8 cellular contexts compared by ENCODE assay signal in the genomic region with DNA sequence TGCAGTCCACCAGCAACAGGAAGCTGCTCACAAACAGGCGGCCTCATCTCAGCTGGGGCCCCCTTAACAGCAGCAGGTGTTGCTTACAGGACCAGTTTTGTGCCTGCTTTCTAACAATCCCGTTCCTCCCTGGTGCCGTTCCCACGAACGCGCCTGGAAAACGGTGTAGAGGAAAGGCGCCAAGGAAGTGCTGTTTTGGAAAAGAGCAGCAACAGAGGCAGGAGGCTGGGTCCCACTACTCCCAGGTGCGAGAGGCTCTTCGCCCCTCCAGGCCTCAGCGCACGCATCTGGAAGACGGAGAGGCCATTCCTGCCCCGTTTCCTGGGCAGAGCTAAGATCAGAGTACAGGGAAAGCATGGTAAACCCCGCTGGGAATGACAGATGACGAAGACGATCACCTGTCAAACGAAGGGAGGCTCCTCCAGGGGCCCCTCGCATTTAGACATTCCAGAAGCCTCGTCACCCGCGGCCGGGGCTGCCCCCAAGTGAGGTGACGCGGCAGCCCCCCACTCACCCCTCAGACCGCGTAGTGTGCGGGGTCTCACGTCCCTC. TPM values are rescaled to one million over a fixed set of nuclear protein-coding genes. Genes with fewer than 3 reads are reported as not detected.
DNase-seq lines count a peak whose midpoint lies in the region; ATAC-seq, FAIRE-seq and TF ChIP-seq lines count a peak whose summit lies in the region.

No MANE protein-coding gene starts in this region.

- H3K36me3 Mint-ChIP-seq in activated naive CD8-positive, alpha-beta T cell treated with anti-CD3 and anti-CD28 coated beads for 36 hours, result peaks cover 16% of the 10 kb centered on the region

- DNase-seq in G401 (ENCODE audit: low spot score), result peak; percentile 68
- DNase-seq in H7, result no peak
- DNase-seq in NCI-H2171 treated with DMSO at 0.1 percent for 48 hours (lab: John Stamatoyannopoulos, UW), result peak; percentile 80
- DNase-seq in activated naive CD8-positive, alpha-beta T cell treated with anti-CD3 and anti-CD28 coated beads for 36 hours, result peak; percentile 32
- peak in 3 of 5 donors; percentile 20 to 35 (median 31) for DNase-seq in heart left ventricle
- peak in 5 of 6 donors; percentile 14 to 62 (median 35) for DNase-seq in pancreas
- no peak for DNase-seq in posterior vena cava (ENCODE audit: low spot score)
- DNase-seq in SIG-M5 treated with dmso at 0.1 percent for 504 hours (lab: John Stamatoyannopoulos, UW; ENCODE audit: unreplicated experiment), result no peak

- H3K27me3 ChIP-seq in H7 (ENCODE audit: control insufficient read depth, insufficient read depth, low read length) (peaks cover 6% of the 10 kb centered on the region), heart left ventricle (no peaks in the 10 kb centered on the region), pancreas (no peaks in the 10 kb centered on the region)

- intact Hi-C loops in heart left ventricle (cut with DNase I), result loop anchor here in 1 of 10 donors (2.0 kb wide), 1 partner anchor 26 kb away; the partner anchor contains the start of gene RCN2
- intact Hi-C loops in pancreas (cut with DNase I), result no loop called here
- intact Hi-C loops in posterior vena cava (cut with DNase I), result no loop called here

- H3K4me3 ChIP-seq in H7 (ENCODE audit: insufficient read depth, low read depth, low read length) (peak overlapping the region; percentile 75), heart left ventricle (peak overlapping the region; percentile 67 to 98 (median 86)), pancreas (peak overlapping the region; percentile 59 to 91 (median 79))

- 1 to 3% (median 2%) methylated on average over 27 to 29 of the region's 29 CpGs for WGBS in heart left ventricle, 4 donors
- 0 to 1% methylated on average over 29 of the region's 29 CpGs for WGBS in pancreas, 2 donors

- H3K36me3 ChIP-seq in H7 (replicated peaks; ENCODE audit: control insufficient read depth, insufficient read depth, low read length) (no peaks in the 10 kb centered on the region), heart left ventricle (no peaks in the 10 kb centered on the region), pancreas (no peaks in the 10 kb centered on the region)

- ATAC-seq in heart left ventricle (peak; percentile 5 to 28 (median 26)), pancreas (peak; percentile 42 to 64 (median 55))

- TF ChIP-seq POLR2A in heart left ventricle (IDR thresholded peaks at IDR 0.05), result no peak

- H3K4me1 Mint-ChIP-seq in activated naive CD8-positive, alpha-beta T cell treated with anti-CD3 and anti-CD28 coated beads for 36 hours, result peaks cover 33% of the 10 kb centered on the region

- in situ Hi-C loops in G401 (cut with HindIII; ENCODE audit: low sequenced_read_pairs), result no loop called here

- no peak for TF ChIP-seq CTCF in heart left ventricle (IDR thresholded peaks at IDR 0.05)
- TF ChIP-seq CTCF in pancreas (IDR thresholded peaks at IDR 0.05), result no peak

- H3K27ac Mint-ChIP-seq in activated naive CD8-positive, alpha-beta T cell treated with anti-CD3 and anti-CD28 coated beads for 36 hours, result peak overlapping the region; percentile 92

- peak overlapping the region; percentile 78 to 96 (median 91) for H3K27ac ChIP-seq in heart left ventricle
- peak overlapping the region; percentile 73 to 92 (median 82) for H3K27ac ChIP-seq in pancreas

- H3K9me3 ChIP-seq in heart left ventricle (peaks cover 0 to 6% (median 0%) of the 10 kb centered on the region in 12 donors), pancreas (no peaks in the 10 kb centered on the region)

- H3K4me3 Mint-ChIP-seq in activated naive CD8-positive, alpha-beta T cell treated with anti-CD3 and anti-CD28 coated beads for 36 hours, result peak overlapping the region; percentile 92

- H3K4me1 ChIP-seq in heart left ventricle, result peaks cover 0 to 35% (median 23%) of the 10 kb centered on the region in 12 donors
- peaks cover 8 to 21% (median 12%) of the 10 kb centered on the region in 3 donors for H3K4me1 ChIP-seq in pancreas

- H3K9me3 Mint-ChIP-seq in activated naive CD8-positive, alpha-beta T cell treated with anti-CD3 and anti-CD28 coated beads for 36 hours, result peaks cover 2% of the 10 kb centered on the region

- H3K27me3 Mint-ChIP-seq in activated naive CD8-positive, alpha-beta T cell treated with anti-CD3 and anti-CD28 coated beads for 36 hours, result no peaks in the 10 kb centered on the region

- no peak for FAIRE-seq in pancreas (lab: Jason Lieb, UNC)

RNA-seq across cellular contexts. Expression of gene SCAPER, which starts 0.6 kb away (rescaled TPM):
- total RNA-seq in G401 (2014; rRNA removed; shearing (Covaris generic)), result 3.6 and 4.6 TPM in 2 replicates
- 8.0 and 8.3 TPM in 2 replicates for total RNA-seq in H7 (2014; rRNA removed; shearing (Covaris generic))
- 10 to 100 TPM; 20.8 to 21.3 TPM for total RNA-seq in activated naive CD8-positive, alpha-beta T cell treated with anti-CD3 and anti-CD28 coated beads for 36 hours
- total RNA-seq in heart left ventricle, result 10 to 100 TPM; 27.7 to 53.9 (median 41.5) TPM
- 10 to 100 TPM in 1 of 2 donors, 1 to 10 TPM in 1; 6.7 to 12.0 TPM for polyA plus RNA-seq in heart left ventricle
- 10 to 100 TPM; 13.2 to 23.8 (median 15.9) TPM for total RNA-seq in pancreas
- 10 to 100 TPM in 1 of 2 donors, 1 to 10 TPM in 1; 3.0 to 11.8 TPM for polyA plus RNA-seq in pancreas
- total RNA-seq in posterior vena cava, result 10 to 100 TPM; 27.9 to 32.1 TPM

RNA-seq across cellular contexts. Expression of gene RCN2, which starts 27.0 kb away (rescaled TPM):
- 166 and 180 TPM in 2 replicates for total RNA-seq in G401 (2014; rRNA removed; shearing (Covaris generic))
- 130 and 158 TPM in 2 replicates for total RNA-seq in H7 (2014; rRNA removed; shearing (Covaris generic))
- 10 to 100 TPM; 27.9 to 30.3 TPM for total RNA-seq in activated naive CD8-positive, alpha-beta T cell treated with anti-CD3 and anti-CD28 coated beads for 36 hours
- total RNA-seq in heart left ventricle, result 10 to 100 TPM; 22.2 to 32.9 (median 28.7) TPM
- 10 to 100 TPM; 17.3 to 38.6 TPM for polyA plus RNA-seq in heart left ventricle
- 10 to 100 TPM in 3 of 6 donors, 1 to 10 TPM in 3; 7.5 to 22.9 (median 10.9) TPM for total RNA-seq in pancreas
- 10 to 100 TPM; 12.5 to 21.3 TPM for polyA plus RNA-seq in pancreas
- 10 to 100 TPM; 37.4 to 40.7 TPM for total RNA-seq in posterior vena cava

Comparison
In these comparisons a context has a peak if more than half of its experiments do, and no peak if none do; other contexts are left out.
1. DNase-seq: peak in G401 (single experiment), NCI-H2171 treated with DMSO at 0.1 percent for 48 hours (single experiment), activated naive CD8-positive, alpha-beta T cell treated with anti-CD3 and anti-CD28 coated beads for 36 hours (single experiment), heart left ventricle (3 of 5) and pancreas (5 of 6); none in H7 (single experiment), posterior vena cava (single experiment) and SIG-M5 treated with dmso at 0.1 percent for 504 hours (single experiment).
2. Peak in every context shown above with its lines, with median percentiles within 50 percentile points of each other: H3K4me3 ChIP-seq.